In the genomic region with DNA sequence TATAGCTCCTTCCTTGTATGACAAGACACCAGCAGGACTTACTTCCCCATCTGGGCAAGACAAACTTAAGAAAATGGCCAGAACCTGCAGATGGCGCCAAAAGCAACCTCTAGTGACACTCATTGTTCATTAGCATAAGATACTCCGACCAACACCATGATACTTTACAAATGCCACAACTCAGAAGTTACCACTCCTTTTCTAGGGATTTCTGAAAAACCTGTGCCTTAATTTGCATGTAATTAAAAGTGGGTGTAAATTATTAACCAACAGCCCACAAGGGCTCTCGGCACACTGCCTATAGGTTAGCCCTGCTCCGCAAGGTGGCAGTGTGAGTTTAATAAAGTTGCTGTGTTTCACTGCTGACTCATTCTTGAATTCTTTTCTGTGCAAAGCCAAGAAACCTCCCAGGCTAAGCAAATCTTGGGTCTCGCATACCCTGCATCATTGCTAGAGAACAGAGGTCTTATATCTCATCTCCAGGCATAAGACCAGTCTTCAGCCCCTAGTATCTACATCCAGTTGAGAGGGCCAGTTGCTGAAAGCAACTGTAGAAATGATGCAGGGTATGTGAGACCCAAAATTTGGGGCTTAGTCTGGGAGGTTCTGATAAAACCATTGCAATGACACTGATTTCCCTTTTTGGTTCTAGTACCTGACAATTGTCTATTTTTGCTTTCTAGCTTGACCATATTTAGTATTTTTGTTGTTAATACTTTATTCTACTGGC, we compare ENCODE assay signal across 1 cellular context.
TF ChIP-seq lines count a peak whose summit lies in the region.

No MANE protein-coding gene starts in this region.

TF ChIP-seq in H1, 55 proteins besides CTCF, POLR2A, EP300 and RAD21 (continued from another document):
- TF ChIP-seq FOSL1 (IDR thresholded peaks at IDR 0.05; ENCODE audit: insufficient read depth, low read depth, low read length) = no peak
- TF ChIP-seq TAF1 (IDR thresholded peaks at IDR 0.05; ENCODE audit: low read depth, low read length) = 0 out of 2 replicates have a peak, but pooled peaks have one; percentile 31
